20 cellular contexts compared by ENCODE assay signal in the genomic region with DNA sequence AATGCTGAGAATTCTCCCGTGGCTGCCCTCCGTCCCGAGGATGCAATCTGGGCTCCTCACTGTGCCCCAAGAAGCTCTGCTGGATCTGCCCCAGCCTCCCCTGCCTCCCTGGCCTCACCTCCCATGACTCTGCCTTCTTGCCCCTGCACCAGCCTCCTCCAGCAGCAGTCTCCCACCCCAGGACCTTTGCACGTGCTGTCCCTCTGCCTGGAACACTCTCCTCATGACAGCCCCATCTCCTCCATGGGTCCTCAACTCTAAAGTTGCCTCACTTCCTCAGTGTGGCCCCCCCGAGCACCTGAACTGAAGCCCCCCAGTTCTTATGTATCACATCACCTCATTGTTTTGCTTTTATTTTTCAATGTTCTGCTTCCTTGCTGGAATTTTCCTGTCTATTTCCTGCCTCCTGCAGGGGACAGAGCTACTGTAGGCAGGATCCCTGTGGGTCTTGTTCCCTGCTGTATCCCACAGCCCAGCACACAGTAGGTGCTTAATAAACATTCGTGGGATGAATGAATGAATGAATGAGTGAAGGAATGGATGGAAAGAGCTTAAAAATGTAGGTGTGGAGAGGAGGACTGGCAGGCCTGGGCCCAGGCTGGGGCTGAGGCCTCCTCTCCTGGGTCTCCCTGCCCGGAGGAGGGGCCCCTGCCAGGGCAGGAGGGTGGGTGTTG. TPM values are rescaled to one million over a fixed set of nuclear protein-coding genes. Genes with fewer than 3 reads are reported as not detected.
DNase-seq lines count a peak whose midpoint lies in the region; ATAC-seq, FAIRE-seq and TF ChIP-seq lines count a peak whose summit lies in the region.
"Had no signal": no experiment of that assay in that cellular context is flagged by ENCODE, and none has a peak within 500 bp of the region (broad histone marks: within the 10 kb centered on the region; RNA-seq: fewer than 3 reads in every experiment).

No MANE protein-coding gene starts in this region.

- ATAC-seq in GM18868 (IDR thresholded peaks at IDR 0.05; ENCODE audit: unreplicated experiment) (no peak), HG02981 (IDR thresholded peaks at IDR 0.05; ENCODE audit: unreplicated experiment) (no peak)
- ATAC-seq: GM23338 had no signal

- TF ChIP-seq CTCF in Calu3 (IDR thresholded peaks at IDR 0.05; ENCODE audit: unreplicated experiment): no peak
- TF ChIP-seq CTCF in endothelial cell (IDR thresholded peaks at IDR 0.05; ENCODE audit: unreplicated experiment): no peak
- TF ChIP-seq CTCF in progenitor cell of endocrine pancreas (IDR thresholded peaks at IDR 0.05; ENCODE audit: unreplicated experiment): no peak

- no TSS peak for BruUV-seq in Calu3 (replicated peaks; lab: Mats Ljungman, UMichigan)

- H3K9me3 Mint-ChIP-seq in Calu3 (ENCODE audit: low read depth, unreplicated experiment) (no peaks in the 10 kb centered on the region), endothelial cell (ENCODE audit: unreplicated experiment) (no peaks in the 10 kb centered on the region), progenitor cell of endocrine pancreas (ENCODE audit: low read depth) (no peaks in the 10 kb centered on the region)
- H3K9me3 Mint-ChIP-seq in activated T-helper 1 cell treated with anti-CD3 and anti-CD28 coated beads, Interleukin-12 subunit alpha, Interleukin-12 subunit beta, Interleukin-2, Interleukin-4 antibody, amounts not matched to agents 30 ng/mL and 10 ng/mL and 1 ng/mL, durations not matched to agents 14 hours and 24 hours and 36 hours: no peaks in the 10 kb centered on the region
- H3K9me3 Mint-ChIP-seq: CD8-positive, alpha-beta memory T cell; GM23338 had no signal

- intact Hi-C loops in Calu3 (cut with micrococcal nuclease; ENCODE audit: unreplicated experiment): no loop called here
- intact Hi-C loops in activated T-helper 1 cell treated with anti-CD3 and anti-CD28 coated beads, Interleukin-12 subunit alpha, Interleukin-12 subunit beta, Interleukin-2, Interleukin-4 antibody, amounts not matched to agents 30 ng/mL and 10 ng/mL and 1 ng/mL, durations not matched to agents 14 hours and 24 hours and 36 hours (cut with micrococcal nuclease): no loop called here

- H3K4me1 Mint-ChIP-seq in Calu3 (ENCODE audit: low read depth, unreplicated experiment): peaks cover 61% of the 10 kb centered on the region
- peaks cover 18% of the 10 kb centered on the region for H3K4me1 Mint-ChIP-seq in endothelial cell (ENCODE audit: unreplicated experiment)
- peaks cover 3% of the 10 kb centered on the region for H3K4me1 Mint-ChIP-seq in progenitor cell of endocrine pancreas (ENCODE audit: low read depth)
- H3K4me1 Mint-ChIP-seq in activated T-helper 1 cell treated with anti-CD3 and anti-CD28 coated beads, Interleukin-12 subunit alpha, Interleukin-12 subunit beta, Interleukin-2, Interleukin-4 antibody, amounts not matched to agents 30 ng/mL and 10 ng/mL and 1 ng/mL, durations not matched to agents 14 hours and 24 hours and 36 hours (ENCODE audit: low read depth): peaks cover 24% of the 10 kb centered on the region
- H3K4me1 Mint-ChIP-seq: CD8-positive, alpha-beta memory T cell; GM23338 had no signal

- H3K27me3 Mint-ChIP-seq in Calu3 (ENCODE audit: unreplicated experiment) (no peaks in the 10 kb centered on the region), endothelial cell (ENCODE audit: unreplicated experiment) (peaks cover 7% of the 10 kb centered on the region), progenitor cell of endocrine pancreas (peaks cover 11% of the 10 kb centered on the region)
- peaks cover 5% of the 10 kb centered on the region for H3K27me3 Mint-ChIP-seq in activated T-helper 1 cell treated with anti-CD3 and anti-CD28 coated beads, Interleukin-12 subunit alpha, Interleukin-12 subunit beta, Interleukin-2, Interleukin-4 antibody, amounts not matched to agents 30 ng/mL and 10 ng/mL and 1 ng/mL, durations not matched to agents 14 hours and 24 hours and 36 hours (ENCODE audit: insufficient read depth)

- DNase-seq in Calu3: no peak
- no peak for DNase-seq in HTR-8/SVneo (ENCODE audit: insufficient read length, low spot score)
- no peak for DNase-seq in endothelial cell (ENCODE audit: low spot score)
- DNase-seq in progenitor cell of endocrine pancreas (ENCODE audit: low spot score, unreplicated experiment): no peak
- no peak for DNase-seq in SKM-1 treated with dmso at 0.1 percent for 144 hours (lab: John Stamatoyannopoulos, UW; ENCODE audit: unreplicated experiment)
- no peak for DNase-seq in activated T-helper 1 cell treated with anti-CD3 and anti-CD28 coated beads, Interleukin-12 subunit alpha, Interleukin-12 subunit beta, Interleukin-2, Interleukin-4 antibody, amounts not matched to agents 30 ng/mL and 10 ng/mL and 1 ng/mL, durations not matched to agents 14 hours and 24 hours and 36 hours (ENCODE audit: low spot score)
- DNase-seq: BE2C; CD8-positive, alpha-beta memory T cell; DMS153; KG1; MG63; NCI-H2029; NCI-H446 treated with DMSO at 0.1 percent for 48 hours; NCI-H526; SIG-M5; SW 1271 had no signal

- no peak overlapping the region for H3K4me3 Mint-ChIP-seq in Calu3 (ENCODE audit: low read depth, unreplicated experiment)
- H3K4me3 Mint-ChIP-seq in endothelial cell (ENCODE audit: unreplicated experiment): no peak overlapping the region
- no peak overlapping the region for H3K4me3 Mint-ChIP-seq in progenitor cell of endocrine pancreas (ENCODE audit: low read depth)
- H3K4me3 Mint-ChIP-seq in activated T-helper 1 cell treated with anti-CD3 and anti-CD28 coated beads, Interleukin-12 subunit alpha, Interleukin-12 subunit beta, Interleukin-2, Interleukin-4 antibody, amounts not matched to agents 30 ng/mL and 10 ng/mL and 1 ng/mL, durations not matched to agents 14 hours and 24 hours and 36 hours: no peak overlapping the region
- H3K4me3 Mint-ChIP-seq: CD14-positive monocyte; CD8-positive, alpha-beta memory T cell; GM23338 had no signal

- FAIRE-seq in HTR-8/SVneo (lab: Jason Lieb, UNC): peak; percentile 86

- H3K27ac Mint-ChIP-seq in Calu3 (ENCODE audit: unreplicated experiment) (peak overlapping the region; percentile 11), endothelial cell (ENCODE audit: unreplicated experiment) (peak overlapping the region; percentile 52), progenitor cell of endocrine pancreas (peak overlapping the region; percentile 78)
- no peak overlapping the region for H3K27ac Mint-ChIP-seq in activated T-helper 1 cell treated with anti-CD3 and anti-CD28 coated beads, Interleukin-12 subunit alpha, Interleukin-12 subunit beta, Interleukin-2, Interleukin-4 antibody, amounts not matched to agents 30 ng/mL and 10 ng/mL and 1 ng/mL, durations not matched to agents 14 hours and 24 hours and 36 hours
- H3K27ac Mint-ChIP-seq: CD14-positive monocyte, GM23338 had no signal

- CTCF ChIA-PET in Calu3 (lab: Charles Lee): interaction anchor here (0.7 kb wide), 1 partner anchor 34 kb away, joined by 6 read pairs; no protein-coding TSS in a partner anchor

- H3K36me3 Mint-ChIP-seq in Calu3 (ENCODE audit: insufficient read depth, unreplicated experiment) (peaks cover 13% of the 10 kb centered on the region), endothelial cell (ENCODE audit: low read depth, unreplicated experiment) (peaks cover 4% of the 10 kb centered on the region), progenitor cell of endocrine pancreas (ENCODE audit: insufficient read depth) (no peaks in the 10 kb centered on the region)
- H3K36me3 Mint-ChIP-seq in activated T-helper 1 cell treated with anti-CD3 and anti-CD28 coated beads, Interleukin-12 subunit alpha, Interleukin-12 subunit beta, Interleukin-2, Interleukin-4 antibody, amounts not matched to agents 30 ng/mL and 10 ng/mL and 1 ng/mL, durations not matched to agents 14 hours and 24 hours and 36 hours (ENCODE audit: low read depth): no peaks in the 10 kb centered on the region
- H3K36me3 Mint-ChIP-seq: CD14-positive monocyte; CD8-positive, alpha-beta memory T cell had no signal

RNA-seq across cellular contexts. Expression of a gene that starts 42.2 kb away (rescaled TPM):
- total RNA-seq in Calu3 (2022): 137 and 147 TPM in 2 replicates
- total RNA-seq in endothelial cell (ENCODE audit: unreplicated experiment): 28.1 TPM
- 19.6 and 21.3 TPM in 2 replicates for total RNA-seq in progenitor cell of endocrine pancreas
- 52.3 and 55.2 TPM in 2 replicates for total RNA-seq in activated T-helper 1 cell treated with anti-CD3 and anti-CD28 coated beads, Interleukin-12 subunit alpha, Interleukin-12 subunit beta, Interleukin-2, Interleukin-4 antibody, amounts not matched to agents 30 ng/mL and 10 ng/mL and 1 ng/mL, durations not matched to agents 14 hours and 24 hours and 36 hours
